ENCODE assay signal across 1 cellular context in the genomic region with DNA sequence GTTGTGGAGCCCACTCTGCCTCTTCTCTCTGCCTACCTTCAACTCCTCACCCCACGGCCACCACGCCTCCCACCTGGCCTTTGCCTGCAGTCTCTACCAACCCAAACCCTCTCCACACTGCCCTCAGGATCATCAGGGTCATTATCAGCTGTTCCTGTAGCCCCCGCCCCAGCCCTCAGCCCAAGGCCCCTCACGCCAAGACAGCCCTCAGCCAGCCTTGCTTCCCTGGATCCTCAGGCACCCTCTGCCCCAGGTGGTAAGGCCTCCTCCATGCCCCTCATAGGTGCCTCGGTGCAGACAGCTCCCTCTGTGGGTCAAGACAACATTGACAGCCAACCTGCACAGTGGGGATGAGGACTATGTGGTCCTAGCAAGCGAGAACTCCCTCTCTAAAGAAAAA.
TF ChIP-seq lines count a peak whose summit lies in the region.

No MANE protein-coding gene starts in this region.

TF ChIP-seq in H1, 55 proteins besides CTCF, POLR2A, EP300 and RAD21:
- TF ChIP-seq JUND (IDR thresholded peaks at IDR 0.05; ENCODE audit: low read length), result no peak
- TF ChIP-seq POLR2AphosphoS5 (IDR thresholded peaks at IDR 0.05; ENCODE audit: low read depth, low read length), result no peak
- TF ChIP-seq POU5F1 (IDR thresholded peaks at IDR 0.05; ENCODE audit: low read depth, low read length), result no peak
- TF ChIP-seq CHD1 (IDR thresholded peaks at IDR 0.05; ENCODE audit: low read depth, low read length), result no peak
- TF ChIP-seq MAX (IDR thresholded peaks at IDR 0.05), result no peak
- no peak for TF ChIP-seq JUN (IDR thresholded peaks at IDR 0.05; ENCODE audit: low read depth, low read length)
- no peak for TF ChIP-seq EGR1 (IDR thresholded peaks at IDR 0.05; ENCODE audit: borderline replicate concordance, low read depth, low read length)
- no peak for TF ChIP-seq SP4 (IDR thresholded peaks at IDR 0.05; ENCODE audit: low read length)
- no peak for TF ChIP-seq GTF2F1 (IDR thresholded peaks at IDR 0.05; ENCODE audit: borderline replicate concordance, low read depth, low read length)
- no peak for TF ChIP-seq SIRT6 (IDR thresholded peaks at IDR 0.05; ENCODE audit: low read length)
- TF ChIP-seq KDM1A (IDR thresholded peaks at IDR 0.05; ENCODE audit: borderline replicate concordance, low read length), result no peak
- no peak for TF ChIP-seq BRCA1 (IDR thresholded peaks at IDR 0.05; ENCODE audit: low read depth, low read length)
- TF ChIP-seq CBX5 (IDR thresholded peaks at IDR 0.05; ENCODE audit: low read depth, low read length), result no peak
- TF ChIP-seq CBX8 (IDR thresholded peaks at IDR 0.05; ENCODE audit: borderline replicate concordance, low read depth, low read length), result no peak
- TF ChIP-seq, protein P1, sequence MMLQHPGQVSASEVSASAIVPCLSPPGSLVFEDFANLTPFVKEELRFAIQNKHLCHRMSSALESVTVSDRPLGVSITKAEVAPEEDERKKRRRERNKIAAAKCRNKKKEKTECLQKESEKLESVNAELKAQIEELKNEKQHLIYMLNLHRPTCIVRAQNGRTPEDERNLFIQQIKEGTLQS (IDR thresholded peaks at IDR 0.05; ENCODE audit: insufficient read depth, low read depth, low read length), result no peak
